Comparison of ENCODE assay signal across 21 cellular contexts in genomic region chr5:153534102-153534501, GRCh38.
"Had no signal": no experiment of that assay in that cellular context is flagged by ENCODE, and none has a peak within 500 bp of the region (broad histone marks: within the 10 kb centered on the region; RNA-seq: fewer than 3 reads in every experiment).

No MANE protein-coding gene starts in this region.

- H3K4me3 Mint-ChIP-seq: immature natural killer cell; naive thymus-derived CD8-positive, alpha-beta T cell; neural crest cell; stimulated activated naive B cell treated with anti-CD40 and anti-IgM and Interleukin-4, amounts not matched to agents 10 μg/mL and 1 μg/mL and 100 μg/mL, for 72 hours; stimulated activated naive CD8-positive, alpha-beta T cell treated with anti-CD3 and anti-CD28 coated beads, Interleukin-15, amount 100 ng/mL, for 72 hours had no signal

- H3K4me1 Mint-ChIP-seq: immature natural killer cell; naive thymus-derived CD8-positive, alpha-beta T cell; neural crest cell; stimulated activated naive B cell treated with anti-CD40 and anti-IgM and Interleukin-4, amounts not matched to agents 10 μg/mL and 1 μg/mL and 100 μg/mL, for 72 hours; stimulated activated naive CD8-positive, alpha-beta T cell treated with anti-CD3 and anti-CD28 coated beads, Interleukin-15, amount 100 ng/mL, for 72 hours had no signal

- H3K27ac Mint-ChIP-seq: immature natural killer cell; naive thymus-derived CD8-positive, alpha-beta T cell; stimulated activated naive B cell treated with anti-CD40 and anti-IgM and Interleukin-4, amounts not matched to agents 10 μg/mL and 1 μg/mL and 100 μg/mL, for 72 hours; stimulated activated naive CD8-positive, alpha-beta T cell treated with anti-CD3 and anti-CD28 coated beads, Interleukin-15, amount 100 ng/mL, for 72 hours had no signal

- DNase-seq: dorsolateral prefrontal cortex; effector CD4-positive, alpha-beta T cell; foreskin melanocyte; hypothalamus; immature natural killer cell; islet precursor cell; left ventricle myocardium superior; lower lobe of right lung; naive thymus-derived CD8-positive, alpha-beta T cell; right cardiac atrium; small intestine; stimulated activated CD4-positive, alpha-beta T cell treated with anti-CD3 and anti-CD28 coated beads, Interleukin-15, amount 100 ng/mL, for 24 hours; stimulated activated CD4-positive, alpha-beta T cell treated with anti-CD3 and anti-CD28 coated beads, Interleukin-2, amount 100 ng/mL, for 48 hours; stimulated activated naive B cell treated with anti-CD40 and anti-IgM and Interleukin-4, amounts not matched to agents 10 μg/mL and 1 μg/mL and 100 μg/mL, for 72 hours; stimulated activated naive CD8-positive, alpha-beta T cell treated with anti-CD3 and anti-CD28 coated beads, Interleukin-15, amount 100 ng/mL, for 72 hours; transverse colon; upper lobe of right lung; uterus had no signal

- H3K4me3 ChIP-seq: dorsolateral prefrontal cortex, lower lobe of right lung, prostate gland, suprapubic skin, transverse colon, upper lobe of right lung, uterus had no signal

- H3K9me3 Mint-ChIP-seq: naive thymus-derived CD8-positive, alpha-beta T cell; neural crest cell; stimulated activated naive B cell treated with anti-CD40 and anti-IgM and Interleukin-4, amounts not matched to agents 10 μg/mL and 1 μg/mL and 100 μg/mL, for 72 hours; stimulated activated naive CD8-positive, alpha-beta T cell treated with anti-CD3 and anti-CD28 coated beads, Interleukin-15, amount 100 ng/mL, for 72 hours had no signal

- H3K27me3 Mint-ChIP-seq: stimulated activated naive B cell treated with anti-CD40 and anti-IgM and Interleukin-4, amounts not matched to agents 10 μg/mL and 1 μg/mL and 100 μg/mL, for 72 hours; stimulated activated naive CD8-positive, alpha-beta T cell treated with anti-CD3 and anti-CD28 coated beads, Interleukin-15, amount 100 ng/mL, for 72 hours had no signal

- H3K36me3 Mint-ChIP-seq: immature natural killer cell; naive thymus-derived CD8-positive, alpha-beta T cell; stimulated activated naive B cell treated with anti-CD40 and anti-IgM and Interleukin-4, amounts not matched to agents 10 μg/mL and 1 μg/mL and 100 μg/mL, for 72 hours had no signal
